In genomic region chr9:35749515-35750255, GRCh38 we compare ENCODE assay signal across 8 cellular contexts. TPM values are rescaled to one million over a fixed set of nuclear protein-coding genes. Genes with fewer than 3 reads are reported as not detected.
DNase-seq lines count a peak whose midpoint lies in the region; ATAC-seq and TF ChIP-seq lines count a peak whose summit lies in the region.

No MANE protein-coding gene starts in this region.

- H3K9ac ChIP-seq in HUES6 (ENCODE audit: low read length): peak overlapping the region; percentile 76
- peak overlapping the region; percentile 93 for H3K9ac ChIP-seq in mucosa of stomach (ENCODE audit: low read length)

- H3K27me3 Mint-ChIP-seq in CD8-positive, alpha-beta memory T cell: no peaks in the 10 kb centered on the region
- H3K27me3 Mint-ChIP-seq in effector memory CD8-positive, alpha-beta T cell: no peaks in the 10 kb centered on the region
- no peaks in the 10 kb centered on the region for H3K27me3 Mint-ChIP-seq in type B pancreatic cell

- CTCF ChIA-PET in CD8-positive, alpha-beta memory T cell (lab: Charles Lee): interaction anchor here (0.7 to 5.4 kb wide), 13 partner anchors 11 to 146 kb away, joined by 3 to 68 read pairs (median 4); partner anchors contain the start of genes CCDC107, CREB3, RMRP and TLN1

- H3K27me3 ChIP-seq in CD8-positive, alpha-beta memory T cell (ENCODE audit: insufficient read depth, low read length, poor library complexity, severe bottlenecking): no peaks in the 10 kb centered on the region
- H3K27me3 ChIP-seq in HUES6 (ENCODE audit: control insufficient read depth, insufficient read depth, low read length): no peaks in the 10 kb centered on the region
- no peaks in the 10 kb centered on the region for H3K27me3 ChIP-seq in mucosa of stomach (ENCODE audit: control insufficient read depth, insufficient read depth, low read length)

- peaks cover 38% of the 10 kb centered on the region for H3K4me1 ChIP-seq in CD8-positive, alpha-beta memory T cell (ENCODE audit: insufficient read depth, low read length)
- H3K4me1 ChIP-seq in HUES6 (ENCODE audit: control insufficient read depth, insufficient read depth, low read length) (peaks cover 18% of the 10 kb centered on the region), mucosa of stomach (ENCODE audit: control insufficient read depth, insufficient read depth, low read length) (peaks cover 31% of the 10 kb centered on the region)

- peak in 3 of 5 donors; percentile 33 to 65 (median 53) for DNase-seq in CD8-positive, alpha-beta memory T cell
- DNase-seq in activated CD4-positive, alpha-beta T cell treated with anti-CD3 and anti-CD28 coated beads, Interleukin-2, amount 50 U/mL, for 1 hour: peak; percentile 25
- peak in 2 of 3 experiments; percentile 19 to 33 for DNase-seq in effector memory CD8-positive, alpha-beta T cell
- no peak for DNase-seq in type B pancreatic cell (ENCODE audit: extremely low spot score, unreplicated experiment)
- DNase-seq in DMS153 treated with DMSO at 0.1 percent for 48 hours (lab: John Stamatoyannopoulos, UW; ENCODE audit: unreplicated experiment): no peak

- POLR2A ChIA-PET in CD8-positive, alpha-beta memory T cell (lab: Charles Lee): interaction anchor here (0.6 to 3.4 kb wide), 5 partner anchors 12 to 145 kb away, joined by 3 to 45 read pairs (median 8); partner anchors contain the start of genes CREB3, TESK1 and TLN1

- H3K27ac ChIP-seq in CD8-positive, alpha-beta memory T cell (ENCODE audit: low read depth, low read length): peak overlapping the region; percentile 75
- H3K27ac ChIP-seq in HUES6 (ENCODE audit: low read depth, low read length): 0 out of 2 replicates have a peak overlapping the region, but pooled peaks have one; percentile 13

- ATAC-seq in GM21367 (IDR thresholded peaks at IDR 0.05; ENCODE audit: unreplicated experiment): peak; percentile 16
- peak; percentile 47 for ATAC-seq in effector memory CD8-positive, alpha-beta T cell (replicated peaks)

- H3K27ac Mint-ChIP-seq in CD8-positive, alpha-beta memory T cell: peak overlapping the region; percentile 83 to 98 (median 93)
- H3K27ac Mint-ChIP-seq in effector memory CD8-positive, alpha-beta T cell: peak overlapping the region; percentile 93 to 94
- H3K27ac Mint-ChIP-seq in type B pancreatic cell: peak overlapping the region; percentile 95

- no peak for TF ChIP-seq CTCF in type B pancreatic cell (conservative IDR thresholded peaks at IDR 0.05)

- no peaks in the 10 kb centered on the region for H3K9me3 Mint-ChIP-seq in CD8-positive, alpha-beta memory T cell
- H3K9me3 Mint-ChIP-seq in effector memory CD8-positive, alpha-beta T cell: no peaks in the 10 kb centered on the region
- H3K9me3 Mint-ChIP-seq in type B pancreatic cell: no peaks in the 10 kb centered on the region

- H3K36me3 ChIP-seq in CD8-positive, alpha-beta memory T cell (ENCODE audit: insufficient read depth, low read length): peaks cover 36% of the 10 kb centered on the region
- H3K36me3 ChIP-seq in HUES6 (ENCODE audit: control insufficient read depth, insufficient read depth, low read length) (peaks cover 44% of the 10 kb centered on the region), mucosa of stomach (ENCODE audit: control insufficient read depth, insufficient read depth, low read length) (peaks cover 27% of the 10 kb centered on the region)

- H3K4me3 Mint-ChIP-seq in CD8-positive, alpha-beta memory T cell: peak overlapping the region; percentile 91 to 98 (median 95)
- H3K4me3 Mint-ChIP-seq in effector memory CD8-positive, alpha-beta T cell: peak overlapping the region; percentile 96 to 98
- peak overlapping the region; percentile 96 for H3K4me3 Mint-ChIP-seq in type B pancreatic cell

- peak overlapping the region; percentile 88 for H3K4me3 ChIP-seq in CD8-positive, alpha-beta memory T cell (ENCODE audit: low read length)
- peak overlapping the region; percentile 80 for H3K4me3 ChIP-seq in HUES6 (ENCODE audit: low read depth, low read length)
- peak overlapping the region; percentile 75 for H3K4me3 ChIP-seq in mucosa of stomach (ENCODE audit: low read length)

- H3K36me3 Mint-ChIP-seq in CD8-positive, alpha-beta memory T cell: peaks cover 5 to 58% (median 11%) of the 10 kb centered on the region in 3 donors
- H3K36me3 Mint-ChIP-seq in effector memory CD8-positive, alpha-beta T cell (ENCODE audit: insufficient read depth): peaks cover 19% of the 10 kb centered on the region
- peaks cover 28% of the 10 kb centered on the region for H3K36me3 Mint-ChIP-seq in type B pancreatic cell

- H3K4me1 Mint-ChIP-seq in CD8-positive, alpha-beta memory T cell: peaks cover 36 to 62% (median 44%) of the 10 kb centered on the region in 3 donors
- H3K4me1 Mint-ChIP-seq in effector memory CD8-positive, alpha-beta T cell (ENCODE audit: low read depth in 2 of 2): peaks cover 44 to 46% of the 10 kb centered on the region in 2 donors
- peaks cover 23% of the 10 kb centered on the region for H3K4me1 Mint-ChIP-seq in type B pancreatic cell (ENCODE audit: unreplicated experiment)

- H3K9me3 ChIP-seq in CD8-positive, alpha-beta memory T cell (ENCODE audit: low read length): no peaks in the 10 kb centered on the region
- H3K9me3 ChIP-seq in HUES6 (ENCODE audit: control insufficient read depth, insufficient read depth, low read depth, low read length): no peaks in the 10 kb centered on the region
- H3K9me3 ChIP-seq in mucosa of stomach (ENCODE audit: control insufficient read depth, low read length): no peaks in the 10 kb centered on the region

RNA-seq across cellular contexts. Expression of gene RGP1, which starts 0.6 kb away (rescaled TPM):
- 10 to 100 TPM; 19.9 to 21.9 TPM for total RNA-seq in CD8-positive, alpha-beta memory T cell
- polyA plus RNA-seq in CD8-positive, alpha-beta memory T cell: 10.6 TPM
- total RNA-seq in type B pancreatic cell (ENCODE audit: low replicate concordance): 35.0 and 35.7 TPM in 2 replicates

RNA-seq across cellular contexts. Expression of gene GBA2, which starts 0.7 kb away (rescaled TPM):
- total RNA-seq in CD8-positive, alpha-beta memory T cell: 10 to 100 TPM; 41.8 to 42.0 TPM
- polyA plus RNA-seq in CD8-positive, alpha-beta memory T cell: 30.7 TPM
- total RNA-seq in type B pancreatic cell (ENCODE audit: low replicate concordance): 100 and 103 TPM in 2 replicates

RNA-seq across cellular contexts. Expression of gene MSMP, which starts 4.4 kb away (rescaled TPM):
- total RNA-seq in CD8-positive, alpha-beta memory T cell: under 1 TPM; 0.51 to 0.63 TPM
- polyA plus RNA-seq in CD8-positive, alpha-beta memory T cell: not detected
- total RNA-seq in type B pancreatic cell (ENCODE audit: low replicate concordance): not detected in 2 replicates

RNA-seq across cellular contexts. Expression of gene CREB3, which starts 17.2 kb away (rescaled TPM):
- 10 to 100 TPM; 38.0 to 38.6 TPM for total RNA-seq in CD8-positive, alpha-beta memory T cell
- polyA plus RNA-seq in CD8-positive, alpha-beta memory T cell: 53.6 TPM
- 29.1 and 36.4 TPM in 2 replicates for total RNA-seq in type B pancreatic cell (ENCODE audit: low replicate concordance)

RNA-seq across cellular contexts. Expression of gene TLN1, which starts 17.7 kb away (rescaled TPM):
- total RNA-seq in CD8-positive, alpha-beta memory T cell: 100 to 1,000 TPM; 248 to 249 TPM
- 161 TPM for polyA plus RNA-seq in CD8-positive, alpha-beta memory T cell
- total RNA-seq in type B pancreatic cell (ENCODE audit: low replicate concordance): 136 and 164 TPM in 2 replicates

Comparison
In these comparisons a context has a peak if more than half of its experiments do, and no peak if none do; other contexts are left out.
1. DNase-seq: peak in CD8-positive, alpha-beta memory T cell (3 of 5), activated CD4-positive, alpha-beta T cell treated with anti-CD3 and anti-CD28 coated beads, Interleukin-2, amount 50 U/mL, for 1 hour (single experiment) and effector memory CD8-positive, alpha-beta T cell (2 of 3); none in type B pancreatic cell (single experiment) and DMS153 treated with DMSO at 0.1 percent for 48 hours (single experiment).
2. Peak in every context shown above with its lines, with median percentiles within 50 percentile points of each other: H3K4me3 ChIP-seq, H3K27ac Mint-ChIP-seq and H3K4me3 Mint-ChIP-seq.